Comparison of ENCODE assay signal across 8 cellular contexts in genomic region chr1:231422798-231423309, GRCh38. TPM values are rescaled to one million over a fixed set of nuclear protein-coding genes. Genes with fewer than 3 reads are reported as not detected.
DNase-seq lines count a peak whose midpoint lies in the region; ATAC-seq, FAIRE-seq and TF ChIP-seq lines count a peak whose summit lies in the region.

No MANE protein-coding gene starts in this region.

- no peak for ATAC-seq in stimulated activated naive CD8-positive, alpha-beta T cell treated with anti-CD3 and anti-CD28 coated beads, Interleukin-15, Interleukin-2, amounts not matched to agents 100 U/mL and 50 U/mL, for 24 hours
- ATAC-seq in GM18502 (IDR thresholded peaks at IDR 0.05; ENCODE audit: poor library complexity, unreplicated experiment) (no peak), GM19023 (IDR thresholded peaks at IDR 0.05; ENCODE audit: unreplicated experiment) (no peak)

- peaks cover 6% of the 10 kb centered on the region for H3K36me3 Mint-ChIP-seq in stimulated activated naive CD8-positive, alpha-beta T cell treated with anti-CD3 and anti-CD28 coated beads, Interleukin-15, Interleukin-2, amounts not matched to agents 100 ng/mL and 50 ng/mL, for 24 hours (ENCODE audit: low read depth)

- DNase-seq in stimulated activated naive CD8-positive, alpha-beta T cell treated with anti-CD3 and anti-CD28 coated beads, Interleukin-15, Interleukin-2, amounts not matched to agents 100 U/mL and 50 U/mL, for 24 hours, result no peak
- DNase-seq in bronchial epithelial cell (ENCODE audit: low read depth), result no peak
- DNase-seq in NCI-H1092 treated with DMSO at 0.1 percent for 48 hours (lab: John Stamatoyannopoulos, UW), result no peak
- DNase-seq in retina, result no peak

- H3K27me3 ChIP-seq in bronchial epithelial cell (ENCODE audit: control insufficient read depth, insufficient read depth, low read length) (no peaks in the 10 kb centered on the region), mucosa of stomach (ENCODE audit: control insufficient read depth, insufficient read depth, low read length) (no peaks in the 10 kb centered on the region)

- peak overlapping the region; percentile 81 for H3K4me3 Mint-ChIP-seq in stimulated activated naive CD8-positive, alpha-beta T cell treated with anti-CD3 and anti-CD28 coated beads, Interleukin-15, Interleukin-2, amounts not matched to agents 100 ng/mL and 50 ng/mL, for 24 hours

- H3K9me3 ChIP-seq in mucosa of stomach (ENCODE audit: control insufficient read depth, low read length), result no peaks in the 10 kb centered on the region

- peaks cover 33% of the 10 kb centered on the region for H3K4me1 Mint-ChIP-seq in stimulated activated naive CD8-positive, alpha-beta T cell treated with anti-CD3 and anti-CD28 coated beads, Interleukin-15, Interleukin-2, amounts not matched to agents 100 ng/mL and 50 ng/mL, for 24 hours (ENCODE audit: low read depth)

- H3K9ac ChIP-seq in mucosa of stomach (ENCODE audit: low read length), result peak overlapping the region; percentile 84

- H3K9me3 Mint-ChIP-seq in stimulated activated naive CD8-positive, alpha-beta T cell treated with anti-CD3 and anti-CD28 coated beads, Interleukin-15, Interleukin-2, amounts not matched to agents 100 ng/mL and 50 ng/mL, for 24 hours, result no peaks in the 10 kb centered on the region

- no peak for TF ChIP-seq CTCF in bronchial epithelial cell (IDR thresholded peaks at IDR 0.05; ENCODE audit: insufficient read depth, low read length, severe bottlenecking)

- H3K4me3 ChIP-seq in bronchial epithelial cell (ENCODE audit: low read depth, low read length) (peak overlapping the region; percentile 71), mucosa of stomach (ENCODE audit: low read length) (peak overlapping the region; percentile 44)

- no peak for FAIRE-seq in bronchial epithelial cell (lab: Jason Lieb, UNC)

- peaks cover 12% of the 10 kb centered on the region for H3K27me3 Mint-ChIP-seq in stimulated activated naive CD8-positive, alpha-beta T cell treated with anti-CD3 and anti-CD28 coated beads, Interleukin-15, Interleukin-2, amounts not matched to agents 100 ng/mL and 50 ng/mL, for 24 hours

- peak overlapping the region; percentile 91 for H3K27ac Mint-ChIP-seq in stimulated activated naive CD8-positive, alpha-beta T cell treated with anti-CD3 and anti-CD28 coated beads, Interleukin-15, Interleukin-2, amounts not matched to agents 100 ng/mL and 50 ng/mL, for 24 hours

- peaks cover 8% of the 10 kb centered on the region for H3K4me1 ChIP-seq in mucosa of stomach (ENCODE audit: control insufficient read depth, insufficient read depth, low read length)

- H3K36me3 ChIP-seq in bronchial epithelial cell (ENCODE audit: control insufficient read depth, insufficient read depth, low read length) (no peaks in the 10 kb centered on the region), mucosa of stomach (ENCODE audit: control insufficient read depth, insufficient read depth, low read length) (no peaks in the 10 kb centered on the region)

RNA-seq across cellular contexts. Expression of gene EGLN1, which starts 0.8 kb away (rescaled TPM):
- 31.9 and 44.0 TPM in 2 replicates for total RNA-seq in bronchial epithelial cell
